In genomic region chrX:70174754-70175153, GRCh38 we compare ENCODE assay signal across 19 cellular contexts. TPM values are rescaled to one million over a fixed set of nuclear protein-coding genes. Genes with fewer than 3 reads are reported as not detected.
DNase-seq lines count a peak whose midpoint lies in the region; ATAC-seq and TF ChIP-seq lines count a peak whose summit lies in the region.
"Had no signal": no experiment of that assay in that cellular context is flagged by ENCODE, and none has a peak within 500 bp of the region (broad histone marks: within the 10 kb centered on the region; RNA-seq: fewer than 3 reads in every experiment).

No MANE protein-coding gene starts in this region.

- H3K27me3 Mint-ChIP-seq in type B pancreatic cell = no peaks in the 10 kb centered on the region
- H3K27me3 Mint-ChIP-seq: B cell had no signal

- no peak for TF ChIP-seq CTCF in astrocyte of the spinal cord (IDR thresholded peaks at IDR 0.05; ENCODE audit: low read depth, low read length)
- TF ChIP-seq CTCF in mucosa of descending colon (IDR thresholded peaks at IDR 0.05) = no peak
- TF ChIP-seq CTCF in type B pancreatic cell (conservative IDR thresholded peaks at IDR 0.05) = no peak

- H3K27me3 ChIP-seq in H7 (ENCODE audit: control insufficient read depth, insufficient read depth, low read length) = no peaks in the 10 kb centered on the region
- H3K27me3 ChIP-seq: gastroesophageal sphincter had no signal

- H3K36me3 ChIP-seq in mucosa of descending colon (ENCODE audit: low read depth) (no peaks in the 10 kb centered on the region), H7 (replicated peaks; ENCODE audit: control insufficient read depth, insufficient read depth, low read length) (no peaks in the 10 kb centered on the region)
- H3K36me3 ChIP-seq: gastroesophageal sphincter had no signal

- H3K4me1 Mint-ChIP-seq in type B pancreatic cell (ENCODE audit: unreplicated experiment) = no peaks in the 10 kb centered on the region

- no peaks in the 10 kb centered on the region for H3K9me3 ChIP-seq in mucosa of descending colon
- H3K9me3 ChIP-seq: gastroesophageal sphincter had no signal

- H3K9me3 Mint-ChIP-seq in type B pancreatic cell = peaks cover 3% of the 10 kb centered on the region
- H3K9me3 Mint-ChIP-seq: T-helper 2 cell treated with Interferon-gamma antibody and Interleukin-4, amounts not matched to agents 5 μg/mL and 100 μg/mL, for 36 hours had no signal

- no peak overlapping the region for H3K4me3 ChIP-seq in astrocyte of the spinal cord (ENCODE audit: low read depth, low read length)
- H3K4me3 ChIP-seq in mucosa of descending colon = no peak overlapping the region
- H3K4me3 ChIP-seq in H7 (ENCODE audit: insufficient read depth, low read depth, low read length) = no peak overlapping the region
- H3K4me3 ChIP-seq: gastroesophageal sphincter had no signal

- H3K4me1 ChIP-seq in mucosa of descending colon (ENCODE audit: low read depth) = no peaks in the 10 kb centered on the region
- H3K4me1 ChIP-seq: gastroesophageal sphincter had no signal

- H3K36me3 Mint-ChIP-seq in type B pancreatic cell = no peaks in the 10 kb centered on the region

- no peak overlapping the region for H3K4me3 Mint-ChIP-seq in type B pancreatic cell
- H3K4me3 Mint-ChIP-seq: B cell; H9; T-helper 2 cell treated with Interferon-gamma antibody and Interleukin-4, amounts not matched to agents 5 μg/mL and 100 μg/mL, for 36 hours had no signal

- in situ Hi-C loops in astrocyte of the spinal cord (cut with HindIII; ENCODE audit: low sequenced_read_pairs) = no loop called here

- ATAC-seq in mucosa of descending colon = peak; percentile 34
- ATAC-seq in GM21529 (IDR thresholded peaks at IDR 0.05; ENCODE audit: unreplicated experiment) = no peak
- ATAC-seq: gastroesophageal sphincter, left ventricle myocardium superior, right cardiac atrium had no signal

- intact Hi-C loops in mucosa of descending colon (cut with DNase I, micrococcal nuclease) = no loop called here

- H3K27ac Mint-ChIP-seq in type B pancreatic cell = no peak overlapping the region
- H3K27ac Mint-ChIP-seq: B cell; T-helper 2 cell treated with Interferon-gamma antibody and Interleukin-4, amounts not matched to agents 5 μg/mL and 100 μg/mL, for 36 hours had no signal

- DNase-seq in GM04504 (ENCODE audit: low read depth) = peak; percentile 1
- peak; percentile 68 for DNase-seq in NCI-H146 treated with DMSO at 0.1 percent for 48 hours (lab: John Stamatoyannopoulos, UW; ENCODE audit: unreplicated experiment)
- DNase-seq in astrocyte of the spinal cord (ENCODE audit: low read depth, low spot score) = peak; percentile 53
- peak in 1 of 3 donors; percentile 10 for DNase-seq in mucosa of descending colon
- no peak for DNase-seq in H7
- no peak for DNase-seq in type B pancreatic cell (ENCODE audit: extremely low spot score, unreplicated experiment)
- DNase-seq: amniotic stem cell, H9, left ventricle myocardium superior, NCI-H1436, right cardiac atrium, SHP77 treated with DMSO at 0.1 percent for 48 hours had no signal

RNA-seq across cellular contexts. Expression of gene DGAT2L6, which starts 2.5 kb away (rescaled TPM):
- total RNA-seq in mucosa of descending colon = not detected
- total RNA-seq in H7 (2014; rRNA removed; shearing (Covaris generic)) = 0.07 TPM in 1 of 2 replicates, not detected in the other
- total RNA-seq in type B pancreatic cell (ENCODE audit: low replicate concordance) = not detected in 2 replicates
- total RNA-seq: B cell, cerebellum, gastroesophageal sphincter, H9, left ventricle myocardium superior, NCI-H460, right cardiac atrium, subcutaneous adipose tissue had no signal

RNA-seq across cellular contexts. Expression of gene IGBP1, which starts 41.5 kb away (rescaled TPM):
- total RNA-seq in mucosa of descending colon = 10 to 100 TPM; 51.8 to 78.4 (median 69.7) TPM
- 47.5 and 57.2 TPM in 2 replicates for total RNA-seq in H7 (2014; rRNA removed; shearing (Covaris generic))
- 60.3 and 60.4 TPM in 2 replicates for total RNA-seq in type B pancreatic cell (ENCODE audit: low replicate concordance)

RNA-seq across cellular contexts. Expression of gene AWAT1, which starts 59.7 kb away (rescaled TPM):
- not detected for total RNA-seq in mucosa of descending colon
- not detected in 2 replicates for total RNA-seq in H7 (2014; rRNA removed; shearing (Covaris generic))
- total RNA-seq in type B pancreatic cell (ENCODE audit: low replicate concordance) = not detected in 2 replicates
- total RNA-seq: B cell, cerebellum, gastroesophageal sphincter, H9, left ventricle myocardium superior, NCI-H460, right cardiac atrium, subcutaneous adipose tissue had no signal

Comparison
In these comparisons a context has a peak if more than half of its experiments do, and no peak if none do; other contexts are left out.
1. DNase-seq: peak in GM04504 (single experiment), NCI-H146 treated with DMSO at 0.1 percent for 48 hours (single experiment) and astrocyte of the spinal cord (single experiment); none in H7 (single experiment) and type B pancreatic cell (single experiment).